7 cellular contexts compared by ENCODE assay signal in genomic region chr1:27491748-27492700, GRCh38. TPM values are rescaled to one million over a fixed set of nuclear protein-coding genes. Genes with fewer than 3 reads are reported as not detected.
DNase-seq lines count a peak whose midpoint lies in the region; ATAC-seq, FAIRE-seq and TF ChIP-seq lines count a peak whose summit lies in the region.

No MANE protein-coding gene starts in this region.

- peak overlapping the region; percentile 46 for H3K4me2 ChIP-seq in HepG2 (ENCODE audit: low read depth, low read length)

- peak overlapping the region in 1 of 3 experiments; percentile 34; a peak in 3 of 6 replicates for H3K4me3 ChIP-seq in HepG2 (replicated peaks in 1 of 3; ENCODE audit: insufficient read depth in 1 of 3, low read depth in 2 of 3, low read length in 3 of 3)
- no peak overlapping the region for H3K4me3 ChIP-seq in suprapubic skin

- H3K36me3 ChIP-seq in HepG2 (replicated peaks in 1 of 2; ENCODE audit: control insufficient read depth in 1 of 2, insufficient read depth in 2 of 2, low read length in 2 of 2) (no peaks in the 10 kb centered on the region), suprapubic skin (no peaks in the 10 kb centered on the region)

- no peak for FAIRE-seq in HepG2 (lab: Jason Lieb, UNC)

- H3K27ac ChIP-seq in HepG2 (ENCODE audit: extremely low read length, insufficient read depth, low read length) (no peak overlapping the region), suprapubic skin (peak overlapping the region; percentile 95)

- BruUV-seq in HepG2 (replicated peaks; lab: Mats Ljungman, UMichigan) = no TSS peak

- H3K79me2 ChIP-seq in HepG2 (ENCODE audit: insufficient read depth, low read length) = peaks cover 22% of the 10 kb centered on the region

- CTCF ChIA-PET in HepG2 (lab: Yijun Ruan, JAX; ENCODE audit: low intra/inter-chr PET ratio, low total read pairs) = no interaction called here

- WGBS in HepG2 (ENCODE audit: low lambda C conversion rate) = 30% methylated on average over 9 of the region's 9 CpGs
- WGBS in suprapubic skin = 14% methylated on average over 8 of the region's 9 CpGs

- H2AFZ ChIP-seq in HepG2 (ENCODE audit: low read length) = peak overlapping the region; percentile 60

- H4K20me1 ChIP-seq in HepG2 (ENCODE audit: insufficient read depth, low read length) = peaks cover 8% of the 10 kb centered on the region; the same call in 1 of the 2 replicates

- TF ChIP-seq EP300 in HepG2 (IDR thresholded peaks at IDR 0.05; ENCODE audit: low read depth in 2 of 2, low read length in 2 of 2) (no peak), HepG2 (CRISPR knock-in tag; IDR thresholded peaks at IDR 0.05; ENCODE audit: borderline replicate concordance) (no peak), suprapubic skin (IDR thresholded peaks at IDR 0.05) (no peak)

- no peak for TF ChIP-seq RAD21 in HepG2 (CRISPR knock-in tag; IDR thresholded peaks at IDR 0.05)

- in situ Hi-C loops in HepG2 (cut with HindIII; ENCODE audit: extremely low pct_ligation_motif_present, low pct_unique_long_range_greater_than_20kb) = no loop called here

- intact Hi-C loops in HepG2 (cut with micrococcal nuclease; ENCODE audit: unreplicated experiment) = loop anchor here (5.0 kb wide), 1 partner anchor 75 kb away; no protein-coding TSS in a partner anchor

- no peak for ATAC-seq in HepG2
- no peak for ATAC-seq in GM19467 (IDR thresholded peaks at IDR 0.05; ENCODE audit: unreplicated experiment)
- no peak for ATAC-seq in HG03280 (IDR thresholded peaks at IDR 0.05; ENCODE audit: unreplicated experiment)

- H3K27me3 ChIP-seq in HepG2 (ENCODE audit: control insufficient read depth in 1 of 2, insufficient read depth in 2 of 2, low read length in 2 of 2) (no peaks in the 10 kb centered on the region; a peak in 1 of 5 replicates), suprapubic skin (no peaks in the 10 kb centered on the region)

- H3K4me1 ChIP-seq in HepG2 (ENCODE audit: insufficient read depth, low read length) (peaks cover 56% of the 10 kb centered on the region), suprapubic skin (peaks cover 42% of the 10 kb centered on the region)

- TF ChIP-seq CTCF in HepG2 (CRISPR knock-in tag; IDR thresholded peaks at IDR 0.05) (no peak), suprapubic skin (IDR thresholded peaks at IDR 0.05) (no peak)

- peak overlapping the region; percentile 55 for H3K9ac ChIP-seq in HepG2 (ENCODE audit: insufficient read depth, low read depth, low read length)

- peak; percentile 71 for DNase-seq in M059J (ENCODE audit: low read depth)
- peak in 45 of 56 donors; percentile 16 to 77 (median 49) for DNase-seq in amygdala (lab: John Stamatoyannopoulos, UW)
- no peak for DNase-seq in HepG2 (ENCODE audit: low spot score)
- peak; percentile 75 to 78 for DNase-seq in suprapubic skin (ENCODE audit: low spot score in 2 of 2)
- DNase-seq in Kasumi-1 (lab: John Stamatoyannopoulos, UW) = no peak

- H3K9me3 ChIP-seq in HepG2 (ENCODE audit: low read length) = no peaks in the 10 kb centered on the region
- no peaks in the 10 kb centered on the region for H3K9me3 ChIP-seq in suprapubic skin

- no peak for TF ChIP-seq POLR2A in HepG2 (IDR thresholded peaks at IDR 0.05; ENCODE audit: insufficient read depth in 1 of 2, low read depth in 2 of 2, low read length in 2 of 2)
- TF ChIP-seq POLR2A in suprapubic skin (IDR thresholded peaks at IDR 0.05) = no peak

- POLR2A ChIA-PET in HepG2 (lab: Yijun Ruan, JAX) = interaction anchor here (1.5 to 2.6 kb wide), 2 partner anchors 23 to 72 kb away, joined by 3 to 20 read pairs; no protein-coding TSS in a partner anchor

TF ChIP-seq in HepG2, 621 proteins besides CTCF, POLR2A, EP300 and RAD21:
- TF ChIP-seq ZNF101 (CRISPR knock-in tag; IDR thresholded peaks at IDR 0.05; ENCODE audit: borderline replicate concordance, low read depth) (no peak), ZNF451 (CRISPR knock-in tag; IDR thresholded peaks at IDR 0.05) (no peak), CCAR2 (optimal IDR thresholded peaks at IDR 0.05; ENCODE audit: low read depth, low read length) (no peak), JARID2 (CRISPR knock-in tag; IDR thresholded peaks at IDR 0.05; ENCODE audit: insufficient replicate concordance) (no peak), ZFP36L1 (CRISPR knock-in tag; IDR thresholded peaks at IDR 0.05) (no peak), DNMT3B (CRISPR knock-in tag; conservative IDR thresholded peaks at IDR 0.05) (no peak), PHF8 (CRISPR knock-in tag; IDR thresholded peaks at IDR 0.05) (no peak), WIZ (CRISPR knock-in tag; IDR thresholded peaks at IDR 0.05) (no peak), ZBTB46 (CRISPR knock-in tag; IDR thresholded peaks at IDR 0.05; ENCODE audit: borderline replicate concordance) (no peak), ZNF143 (CRISPR knock-in tag; IDR thresholded peaks at IDR 0.05) (no peak), PHB2 (IDR thresholded peaks at IDR 0.05; ENCODE audit: partially characterized antibody) (no peak), ZNF703 (CRISPR knock-in tag; IDR thresholded peaks at IDR 0.05; ENCODE audit: borderline replicate concordance) (no peak), ZNF777 (CRISPR knock-in tag; IDR thresholded peaks at IDR 0.05) (no peak), BCL3 (CRISPR knock-in tag; IDR thresholded peaks at IDR 0.05) (no peak), ZNF558 (CRISPR knock-in tag; IDR thresholded peaks at IDR 0.05; ENCODE audit: borderline replicate concordance) (no peak)
TF ChIP-seq in HepG2: peak in this region for 0.

RNA-seq across cellular contexts. Expression of gene WASF2, which starts 2.1 kb away (rescaled TPM):
- 14.0 and 26.2 TPM in 2 replicates for total RNA-seq in M059J (2014; rRNA removed; shearing (Covaris generic))
- 10.4 and 16.9 TPM in 2 replicates for total RNA-seq in HepG2 (2016; rRNA removed; fragmentation: Illumina TruSeq; extraction: Trizol)
- total RNA-seq in HepG2 (2016; cell fraction: cytosol; rRNA removed; fragmentation: Illumina TruSeq; extraction: Trizol; ENCODE audit: low read depth) = 3.7 and 4.4 TPM in 2 replicates
- 10.6 and 15.8 TPM in 2 replicates for total RNA-seq in HepG2 (2016; cell fraction: insoluble cytoplasmic fraction; rRNA removed; fragmentation: Illumina TruSeq; extraction: Trizol)
- total RNA-seq in HepG2 (2016; cell fraction: membrane; rRNA removed; fragmentation: Illumina TruSeq; extraction: Trizol) = 17.2 and 17.7 TPM in 2 replicates
- 13.0 and 13.9 TPM in 2 replicates for total RNA-seq in HepG2 (2016; cell fraction: nucleus; rRNA removed; fragmentation: Illumina TruSeq; extraction: Trizol)
- polyA plus RNA-seq in HepG2 (2011; rRNA removed) = 26.4 and 27.7 TPM in 2 replicates
- 16.3 and 16.7 TPM in 2 replicates for polyA plus RNA-seq in HepG2 (2011; cell fraction: cytosol; rRNA removed)
- 25.0 and 25.9 TPM in 2 replicates for polyA plus RNA-seq in HepG2 (2011; cell fraction: nucleus; rRNA removed)
- polyA plus RNA-seq in HepG2 (2012) = 29.4 and 35.1 TPM in 2 replicates
- polyA plus RNA-seq in HepG2 (2016; cell fraction: cytosol; fragmentation: Illumina TruSeq; extraction: Trizol; ENCODE audit: low read depth) = 2.7 and 3.1 TPM in 2 replicates
- polyA plus RNA-seq in HepG2 (2016; cell fraction: insoluble cytoplasmic fraction; fragmentation: Illumina TruSeq; extraction: Trizol; ENCODE audit: low read depth) = 21.4 and 26.0 TPM in 2 replicates
- 12.8 and 13.7 TPM in 2 replicates for polyA plus RNA-seq in HepG2 (2016; cell fraction: membrane; fragmentation: Illumina TruSeq; extraction: Trizol; ENCODE audit: low read depth)
- polyA plus RNA-seq in HepG2 (2016; cell fraction: nucleus; fragmentation: Illumina TruSeq; extraction: Trizol; ENCODE audit: insufficient read depth, low read depth) = 23.0 and 25.5 TPM in 2 replicates
- polyA minus RNA-seq in HepG2 (2011; rRNA and poly(A)+ RNA removed; ENCODE audit: low replicate concordance) = 45.6 and 56.9 TPM in 2 replicates
- 22.2 and 26.7 TPM in 2 replicates for polyA minus RNA-seq in HepG2 (2011; cell fraction: cytosol; rRNA and poly(A)+ RNA removed)
- 22.0 and 23.7 TPM in 2 replicates for polyA minus RNA-seq in HepG2 (2011; cell fraction: nucleus; rRNA and poly(A)+ RNA removed)
- total RNA-seq in suprapubic skin = 10 to 100 TPM; 69.0 to 96.0 (median 90.4) TPM

Comparison
In these comparisons a context has a peak if more than half of its experiments do, and no peak if none do; other contexts are left out.
1. DNase-seq: peak in M059J (single experiment), amygdala (45 of 56) and suprapubic skin (2 of 2); none in HepG2 (single experiment) and Kasumi-1 (0 of 2).